1 cellular context compared by ENCODE assay signal in genomic region chr2:86562891-86563649, GRCh38.
TF ChIP-seq lines count a peak whose summit lies in the region.

TSS of gene CHMP3 (minus strand) at chr2:86563443. CDS start at chr2:86563348, 95 bp downstream.

TF ChIP-seq in K562, 482 proteins besides CTCF, POLR2A, EP300 and RAD21 (continued from another document and continues in another):
- no peak for TF ChIP-seq GTF2F1 (IDR thresholded peaks at IDR 0.05; ENCODE audit: low read depth, low read length)
- no peak for TF ChIP-seq ZNF212 (CRISPR knock-in tag; IDR thresholded peaks at IDR 0.05)
- no peak for TF ChIP-seq ZNF124 (CRISPR knock-in tag; IDR thresholded peaks at IDR 0.05)
- peak; percentile 84 for TF ChIP-seq FOSL1 (tag; conservative IDR thresholded peaks at IDR 0.05)
- no peak for TF ChIP-seq ZNF217 (CRISPR knock-in tag; IDR thresholded peaks at IDR 0.05)
- no peak for TF ChIP-seq RHOXF2B (CRISPR knock-in tag; conservative IDR thresholded peaks at IDR 0.05)
- no peak for TF ChIP-seq NFIC (IDR thresholded peaks at IDR 0.05)
- TF ChIP-seq RBM39 (optimal IDR thresholded peaks at IDR 0.05; ENCODE audit: low read depth, low read length) = no peak
- peak; percentile 96 for TF ChIP-seq HINFP (tag; conservative IDR thresholded peaks at IDR 0.05; ENCODE audit: low read depth)
- no peak; the same call in 1 of the 2 replicates for TF ChIP-seq HIVEP1 (CRISPR knock-in tag; IDR thresholded peaks at IDR 0.05)
- peak; percentile 95 for TF ChIP-seq CREM (IDR thresholded peaks at IDR 0.05; ENCODE audit: low read depth)
- no peak for TF ChIP-seq ZNF165 (CRISPR knock-in tag; IDR thresholded peaks at IDR 0.05; ENCODE audit: borderline replicate concordance)
- no peak for TF ChIP-seq E2F4 (CRISPR knock-in tag; IDR thresholded peaks at IDR 0.05; ENCODE audit: low read depth)
- TF ChIP-seq CTBP1 (IDR thresholded peaks at IDR 0.05; ENCODE audit: borderline replicate concordance) = no peak; the same call in 1 of the 2 replicates
- peak; percentile 96 for TF ChIP-seq ZNF175 (CRISPR knock-in tag; IDR thresholded peaks at IDR 0.05; ENCODE audit: low read depth)
- TF ChIP-seq ZNF707 (CRISPR knock-in tag; conservative IDR thresholded peaks at IDR 0.05) = no peak
- no peak for TF ChIP-seq THRAP3 (IDR thresholded peaks at IDR 0.05; ENCODE audit: borderline replicate concordance)
- no peak for TF ChIP-seq XRCC3 (IDR thresholded peaks at IDR 0.05)
- no peak; a peak in 1 of 4 replicates for TF ChIP-seq TEAD1 (CRISPR knock-in tag; IDR thresholded peaks at IDR 0.05)
- TF ChIP-seq ETV5 (CRISPR knock-in tag; IDR thresholded peaks at IDR 0.05; ENCODE audit: low read depth) = peak; percentile 92
- TF ChIP-seq ZNF253 (CRISPR knock-in tag; conservative IDR thresholded peaks at IDR 0.05) = no peak
- TF ChIP-seq ZNF699 (CRISPR knock-in tag; IDR thresholded peaks at IDR 0.05; ENCODE audit: insufficient replicate concordance) = no peak
- TF ChIP-seq CGGBP1 (CRISPR knock-in tag; IDR thresholded peaks at IDR 0.05) = no peak
- no peak for TF ChIP-seq KAT7 (CRISPR knock-in tag; IDR thresholded peaks at IDR 0.05; ENCODE audit: borderline replicate concordance)
- no peak for TF ChIP-seq RFX1 (IDR thresholded peaks at IDR 0.05)
- TF ChIP-seq MYNN (IDR thresholded peaks at IDR 0.05) = no peak
- no peak for TF ChIP-seq MYNN (CRISPR knock-in tag; IDR thresholded peaks at IDR 0.05)
- TF ChIP-seq MTA2 (IDR thresholded peaks at IDR 0.05; ENCODE audit: low read depth) = no peak
- TF ChIP-seq RBM14 (IDR thresholded peaks at IDR 0.05; ENCODE audit: borderline replicate concordance, insufficient read depth, low read depth, low read length) = no peak
- TF ChIP-seq FOXJ3 (CRISPR knock-in tag; IDR thresholded peaks at IDR 0.05) = no peak
- no peak for TF ChIP-seq SNRNP70 (optimal IDR thresholded peaks at IDR 0.05; ENCODE audit: low read depth, low read length)
- TF ChIP-seq ZHX1 (conservative IDR thresholded peaks at IDR 0.05; ENCODE audit: low read length) = no peak; the same call in 1 of the 2 replicates
- no peak for TF ChIP-seq MCM7 (IDR thresholded peaks at IDR 0.05)
- TF ChIP-seq ZNF589 (CRISPR knock-in tag; IDR thresholded peaks at IDR 0.05; ENCODE audit: low read depth) = peak; percentile 98
- TF ChIP-seq CUX1 (CRISPR knock-in tag; IDR thresholded peaks at IDR 0.05) = no peak
- peak; percentile 55; the same call in 1 of the 2 replicates for TF ChIP-seq BACH1 (tag; IDR thresholded peaks at IDR 0.05)
- peak; percentile 52; the same call in 1 of the 2 replicates for TF ChIP-seq ZBTB17 (CRISPR knock-in tag; IDR thresholded peaks at IDR 0.05)
- no peak for TF ChIP-seq FOXP4 (CRISPR knock-in tag; IDR thresholded peaks at IDR 0.05; ENCODE audit: borderline replicate concordance)
- TF ChIP-seq USF2 (CRISPR knock-in tag; IDR thresholded peaks at IDR 0.05) = peak; percentile 44; the same call in 1 of the 2 replicates
- no peak; the same call in 1 of the 2 replicates for TF ChIP-seq ZNF644 (tag; IDR thresholded peaks at IDR 0.05; ENCODE audit: low read depth)
- TF ChIP-seq TCF7 (IDR thresholded peaks at IDR 0.05; ENCODE audit: borderline replicate concordance) = no peak
- no peak for TF ChIP-seq SMARCE1 (IDR thresholded peaks at IDR 0.05)
- 0 out of 2 replicates have a peak, but pooled peaks have one; percentile 14 for TF ChIP-seq KLF16 (IDR thresholded peaks at IDR 0.05)
- TF ChIP-seq HMBOX1 (IDR thresholded peaks at IDR 0.05) = peak; percentile 79
- TF ChIP-seq SMC3 (conservative IDR thresholded peaks at IDR 0.05; ENCODE audit: insufficient read depth, low read depth, low read length) = no peak
- TF ChIP-seq HDAC6 (IDR thresholded peaks at IDR 0.05; ENCODE audit: low read depth, low read length) = no peak
- no peak for TF ChIP-seq ZNF75A (CRISPR knock-in tag; IDR thresholded peaks at IDR 0.05)
- peak; percentile 70 for TF ChIP-seq TBP (optimal IDR thresholded peaks at IDR 0.05; ENCODE audit: low read depth, low read length)
- peak; percentile 76 for TF ChIP-seq HMGN3 (IDR thresholded peaks at IDR 0.05; ENCODE audit: borderline replicate concordance, extremely low read depth, insufficient read length, low read depth, low read length)
- TF ChIP-seq TFAM (CRISPR knock-in tag; conservative IDR thresholded peaks at IDR 0.05) = no peak
- TF ChIP-seq ZBTB9 (CRISPR knock-in tag; IDR thresholded peaks at IDR 0.05) = no peak
- no peak for TF ChIP-seq BRD4 (IDR thresholded peaks at IDR 0.05)
- TF ChIP-seq ELF1 (tag; IDR thresholded peaks at IDR 0.05) = peak; percentile 93
- no peak for TF ChIP-seq LEF1 (IDR thresholded peaks at IDR 0.05)
- no peak for TF ChIP-seq PTBP1 (IDR thresholded peaks at IDR 0.05; ENCODE audit: low read depth, low read length)
- no peak for TF ChIP-seq ZNF436 (CRISPR knock-in tag; IDR thresholded peaks at IDR 0.05)
- TF ChIP-seq CCAR2 (IDR thresholded peaks at IDR 0.05; ENCODE audit: low read depth, low read length) = no peak
- no peak for TF ChIP-seq PHTF2 (CRISPR knock-in tag; IDR thresholded peaks at IDR 0.05)
- TF ChIP-seq IRF1 (CRISPR knock-in tag; IDR thresholded peaks at IDR 0.05; ENCODE audit: borderline replicate concordance) = no peak
- TF ChIP-seq MAFF (IDR thresholded peaks at IDR 0.05; ENCODE audit: low read length) = peak; percentile 61
